8 cellular contexts compared by ENCODE assay signal in genomic region chr3:46976326-46977190, GRCh38. TPM values are rescaled to one million over a fixed set of nuclear protein-coding genes. Genes with fewer than 3 reads are reported as not detected.
A peak's percentile ranks its signal among the peaks of the same experiment; 100 is the strongest.
DNase-seq lines count a peak whose midpoint lies in the region; ATAC-seq, FAIRE-seq and TF ChIP-seq lines count a peak whose summit lies in the region.

Gene CCDC12 (minus strand): TSS chr3:46976745. CDS start chr3:46976732, 13 bp downstream.

- H3K27me3 Mint-ChIP-seq in nephron progenitor cell (ENCODE audit: low read depth, poor library complexity): peaks cover 28% of the 10 kb centered on the region
- no peaks in the 10 kb centered on the region for H3K27me3 Mint-ChIP-seq in stimulated activated naive CD8-positive, alpha-beta T cell treated with anti-CD3 and anti-CD28 coated beads, Interleukin-15, amount 100 ng/mL, for 72 hours

- H3K4me1 Mint-ChIP-seq in nephron progenitor cell: peaks cover 48% of the 10 kb centered on the region
- peaks cover 76% of the 10 kb centered on the region for H3K4me1 Mint-ChIP-seq in stimulated activated naive CD8-positive, alpha-beta T cell treated with anti-CD3 and anti-CD28 coated beads, Interleukin-15, amount 100 ng/mL, for 72 hours

- peaks cover 29% of the 10 kb centered on the region for H3K36me3 Mint-ChIP-seq in nephron progenitor cell (ENCODE audit: low read depth)

- DNase-seq in EH (ENCODE audit: low read depth) (peak; percentile 100), H54 (ENCODE audit: insufficient read length, low spot score) (peak; percentile 99), M059J (ENCODE audit: low read depth) (peak; percentile 98), SHP77 (lab: John Stamatoyannopoulos, UW) (peak; percentile 90 to 96), fibroblast of the conjunctiva (ENCODE audit: low read depth) (peak; percentile 99), nephron progenitor cell (peak; percentile 85)
- DNase-seq in activated effector memory CD4-positive, alpha-beta T cell treated with anti-CD3 and anti-CD28 coated beads, Interleukin-2, amount 50 U/mL, for 16 hours: peak; percentile 98
- DNase-seq in stimulated activated naive CD8-positive, alpha-beta T cell treated with anti-CD3 and anti-CD28 coated beads, Interleukin-15, amount 100 ng/mL, for 72 hours: peak; percentile 93 to 95

- ATAC-seq in stimulated activated naive CD8-positive, alpha-beta T cell treated with anti-CD3 and anti-CD28 coated beads, Interleukin-15, amount 100 ng/mL, for 72 hours: peak; percentile 83

- TF ChIP-seq POLR2A in H54 (IDR thresholded peaks at IDR 0.05; ENCODE audit: low read depth, low read length): peak; percentile 58

- TF ChIP-seq CTCF in nephron progenitor cell (IDR thresholded peaks at IDR 0.05): no peak

- no peaks in the 10 kb centered on the region for H3K9me3 Mint-ChIP-seq in nephron progenitor cell
- H3K9me3 Mint-ChIP-seq in stimulated activated naive CD8-positive, alpha-beta T cell treated with anti-CD3 and anti-CD28 coated beads, Interleukin-15, amount 100 ng/mL, for 72 hours: no peaks in the 10 kb centered on the region

- peak; percentile 11 for FAIRE-seq in H54 (lab: Jason Lieb, UNC)

- H3K4me3 Mint-ChIP-seq in nephron progenitor cell: peak within 1 kb of the TSS; percentile 99
- peak within 1 kb of the TSS; percentile 93 to 96 for H3K4me3 Mint-ChIP-seq in stimulated activated naive CD8-positive, alpha-beta T cell treated with anti-CD3 and anti-CD28 coated beads, Interleukin-15, amount 100 ng/mL, for 72 hours

- peak within 1 kb of the TSS; percentile 100 for H3K27ac Mint-ChIP-seq in nephron progenitor cell
- peak within 1 kb of the TSS; percentile 98 for H3K27ac Mint-ChIP-seq in stimulated activated naive CD8-positive, alpha-beta T cell treated with anti-CD3 and anti-CD28 coated beads, Interleukin-15, amount 100 ng/mL, for 72 hours

RNA-seq across cellular contexts. Expression of gene CCDC12, which starts in this region (rescaled TPM):
- total RNA-seq in M059J (2014; rRNA removed; shearing (Covaris generic)): 16.4 and 25.6 TPM in 2 replicates

Comparison
In these comparisons a context has a peak if more than half of its experiments do, and no peak if none do; other contexts are left out.
1. Peak in every context shown above with its lines: DNase-seq and ATAC-seq.